ENCODE assay signal across 23 cellular contexts in the genomic region with DNA sequence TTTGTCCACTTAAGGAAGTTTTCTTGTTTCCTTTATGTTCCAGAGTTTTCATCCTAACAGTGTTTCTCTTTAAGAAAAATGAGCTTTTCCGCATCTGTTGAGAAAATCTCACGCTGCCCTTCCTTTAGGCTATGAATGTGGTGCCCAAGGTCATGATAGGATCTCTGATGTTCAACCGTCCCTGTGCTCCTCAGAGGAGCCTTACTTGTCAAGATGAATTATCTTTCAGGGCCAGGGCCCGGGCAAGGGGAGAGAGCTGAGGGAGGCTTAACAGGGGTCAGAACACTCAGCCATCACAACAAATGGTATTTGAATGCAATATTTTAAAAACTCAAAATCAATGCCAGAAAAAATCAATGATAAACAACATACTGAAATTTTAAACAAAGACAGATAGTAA. TPM values are rescaled to one million over a fixed set of nuclear protein-coding genes. Genes with fewer than 3 reads are reported as not detected.
DNase-seq lines count a peak whose midpoint lies in the region; TF ChIP-seq lines count a peak whose summit lies in the region.
"Had no signal": no experiment of that assay in that cellular context is flagged by ENCODE, and none has a peak within 500 bp of the region (broad histone marks: within the 10 kb centered on the region; RNA-seq: fewer than 3 reads in every experiment).

No MANE protein-coding gene starts in this region.

- TF ChIP-seq POLR2A in vagina (IDR thresholded peaks at IDR 0.05) = no peak

- peaks cover 7% of the 10 kb centered on the region for H3K4me1 Mint-ChIP-seq in nephron progenitor cell

- peaks cover 3% of the 10 kb centered on the region for H3K9me3 Mint-ChIP-seq in nephron progenitor cell
- H3K9me3 Mint-ChIP-seq: CD4-positive, alpha-beta memory T cell; CD4-positive, CD25-positive, alpha-beta regulatory T cell; CD8-positive, alpha-beta memory T cell had no signal

- no peak overlapping the region for H3K4me3 ChIP-seq in vagina
- H3K4me3 ChIP-seq: BLaER1, GM12878 had no signal

- no peak overlapping the region for H3K27ac Mint-ChIP-seq in nephron progenitor cell
- H3K27ac Mint-ChIP-seq: CD14-positive monocyte; CD4-positive, alpha-beta memory T cell; CD4-positive, CD25-positive, alpha-beta regulatory T cell; CD8-positive, alpha-beta memory T cell had no signal

- H3K27me3 ChIP-seq in vagina = no peaks in the 10 kb centered on the region
- H3K27me3 ChIP-seq: BE2C, BLaER1 had no signal

- DNase-seq in nephron progenitor cell (peak; percentile 21), retina (peak; percentile 45), vagina (ENCODE audit: extremely low spot score in 2 of 2) (no peak), SHP77 treated with DMSO at 0.1 percent for 48 hours (lab: John Stamatoyannopoulos, UW) (no peak), NCI-H2029 treated with DMSO at 0.1 percent for 48 hours (lab: John Stamatoyannopoulos, UW) (no peak)
- DNase-seq: 8988T; ACHN; BE2C; C1 segment of cervical spinal cord; CD4-positive, alpha-beta memory T cell; CD4-positive, CD25-positive, alpha-beta regulatory T cell; CD8-positive, alpha-beta memory T cell; COR-L47; DMS 273 treated with DMSO at 0.1 percent for 48 hours; DMS153; DMS53; DMS79; DND-41; EL; GDM1 had no signal

- peaks cover 36% of the 10 kb centered on the region for H3K27me3 Mint-ChIP-seq in nephron progenitor cell (ENCODE audit: low read depth, poor library complexity)

- peaks cover 4% of the 10 kb centered on the region for H3K4me1 ChIP-seq in vagina
- H3K4me1 ChIP-seq: BE2C had no signal

- H3K9me3 ChIP-seq in vagina = no peaks in the 10 kb centered on the region
- H3K9me3 ChIP-seq: BE2C, BLaER1 had no signal

- H3K36me3 ChIP-seq in vagina = no peaks in the 10 kb centered on the region
- H3K36me3 ChIP-seq: BE2C, BLaER1 had no signal

- H3K36me3 Mint-ChIP-seq in nephron progenitor cell (ENCODE audit: low read depth) = no peaks in the 10 kb centered on the region
- H3K36me3 Mint-ChIP-seq: CD14-positive monocyte; CD4-positive, alpha-beta memory T cell; CD4-positive, CD25-positive, alpha-beta regulatory T cell; CD8-positive, alpha-beta memory T cell had no signal

- intact Hi-C loops in vagina (cut with DNase I) = no loop called here

- no peak overlapping the region for H3K4me3 Mint-ChIP-seq in nephron progenitor cell
- H3K4me3 Mint-ChIP-seq: CD14-positive monocyte; CD4-positive, alpha-beta memory T cell had no signal

- no peak for TF ChIP-seq CTCF in nephron progenitor cell (IDR thresholded peaks at IDR 0.05)
- no peak for TF ChIP-seq CTCF in vagina (IDR thresholded peaks at IDR 0.05)

- no peak overlapping the region for H3K27ac ChIP-seq in vagina
- H3K27ac ChIP-seq: BLaER1 had no signal

RNA-seq across cellular contexts. Expression of a gene that starts 6.2 kb away (rescaled TPM):
- total RNA-seq in vagina = 19.6 TPM

RNA-seq across cellular contexts. Expression of a gene that starts 44.1 kb away (rescaled TPM):
- total RNA-seq in vagina = 1.7 TPM
- total RNA-seq: CD4-positive, alpha-beta memory T cell had no signal

Comparison
In these comparisons a context has a peak if more than half of its experiments do, and no peak if none do; other contexts are left out.
1. DNase-seq: peak in nephron progenitor cell (single experiment) and retina (single experiment); none in vagina (0 of 2), SHP77 treated with DMSO at 0.1 percent for 48 hours (single experiment) and NCI-H2029 treated with DMSO at 0.1 percent for 48 hours (single experiment).